In genomic region chr14:42517786-42518530, GRCh38 we compare ENCODE assay signal across 17 cellular contexts.
"Had no signal": no experiment of that assay in that cellular context is flagged by ENCODE, and none has a peak within 500 bp of the region (broad histone marks: within the 10 kb centered on the region; RNA-seq: fewer than 3 reads in every experiment).

No MANE protein-coding gene starts in this region.

- H3K4me3 Mint-ChIP-seq: activated naive CD8-positive, alpha-beta T cell treated with anti-CD3 and anti-CD28 coated beads, Interleukin-2, amount 50 U/mL, for 24 hours had no signal

- ATAC-seq: activated CD4-positive, CD25-positive, alpha-beta regulatory T cell treated with anti-CD3 and anti-CD28 coated beads, Interleukin-2, amount 50 U/mL, for 24 hours; activated naive CD8-positive, alpha-beta T cell treated with anti-CD3 and anti-CD28 coated beads, Interleukin-2, amount 50 U/mL, for 24 hours; gastrocnemius medialis; heart right ventricle; left cardiac atrium; lower lobe of right lung; right cardiac atrium had no signal

- H3K27me3 Mint-ChIP-seq: activated naive CD8-positive, alpha-beta T cell treated with anti-CD3 and anti-CD28 coated beads, Interleukin-2, amount 50 U/mL, for 24 hours had no signal

- H3K9me3 ChIP-seq: gastrocnemius medialis, lower lobe of right lung, prostate gland, tibial artery had no signal

- H3K4me3 ChIP-seq: cardiac muscle cell, gastrocnemius medialis, heart right ventricle, lower lobe of right lung, prostate gland, tibial artery had no signal

- H3K36me3 ChIP-seq: cardiac muscle cell, gastrocnemius medialis, heart right ventricle, lower lobe of right lung, prostate gland, tibial artery had no signal

- H3K27me3 ChIP-seq: cardiac muscle cell, gastrocnemius medialis, heart right ventricle, tibial artery had no signal

- DNase-seq: activated CD4-positive, alpha-beta T cell treated with anti-CD3 and anti-CD28 coated beads, Interleukin-2, amount 50 U/mL, for 4 hours; activated naive CD4-positive, alpha-beta T cell treated with Interleukin-2 at 50 U/mL for 16 hours; activated naive CD8-positive, alpha-beta T cell treated with anti-CD3 and anti-CD28 coated beads, Interleukin-2, amount 50 U/mL, for 24 hours; activated T-cell treated with anti-CD3 and anti-CD28 coated beads for 4 hours; gastrocnemius medialis; heart right ventricle; left cardiac atrium; lower lobe of right lung; right cardiac atrium; small intestine; stimulated activated CD4-positive, alpha-beta T cell treated with anti-CD3 and anti-CD28 coated beads, Interleukin-4, amount 100 ng/mL, for 24 hours; stimulated activated naive CD4-positive, alpha-beta T cell; tibial artery had no signal

- H3K4me1 Mint-ChIP-seq: activated naive CD8-positive, alpha-beta T cell treated with anti-CD3 and anti-CD28 coated beads, Interleukin-2, amount 50 U/mL, for 24 hours had no signal

- H3K27ac Mint-ChIP-seq: activated naive CD8-positive, alpha-beta T cell treated with anti-CD3 and anti-CD28 coated beads, Interleukin-2, amount 50 U/mL, for 24 hours had no signal

- H3K27ac ChIP-seq: cardiac muscle cell, epithelial cell of prostate, gastrocnemius medialis, heart right ventricle, lower lobe of right lung, prostate gland, tibial artery had no signal

- H3K4me1 ChIP-seq: gastrocnemius medialis, heart right ventricle, lower lobe of right lung, prostate gland, tibial artery had no signal
